Comparison of ENCODE assay signal across 8 cellular contexts in the genomic region with DNA sequence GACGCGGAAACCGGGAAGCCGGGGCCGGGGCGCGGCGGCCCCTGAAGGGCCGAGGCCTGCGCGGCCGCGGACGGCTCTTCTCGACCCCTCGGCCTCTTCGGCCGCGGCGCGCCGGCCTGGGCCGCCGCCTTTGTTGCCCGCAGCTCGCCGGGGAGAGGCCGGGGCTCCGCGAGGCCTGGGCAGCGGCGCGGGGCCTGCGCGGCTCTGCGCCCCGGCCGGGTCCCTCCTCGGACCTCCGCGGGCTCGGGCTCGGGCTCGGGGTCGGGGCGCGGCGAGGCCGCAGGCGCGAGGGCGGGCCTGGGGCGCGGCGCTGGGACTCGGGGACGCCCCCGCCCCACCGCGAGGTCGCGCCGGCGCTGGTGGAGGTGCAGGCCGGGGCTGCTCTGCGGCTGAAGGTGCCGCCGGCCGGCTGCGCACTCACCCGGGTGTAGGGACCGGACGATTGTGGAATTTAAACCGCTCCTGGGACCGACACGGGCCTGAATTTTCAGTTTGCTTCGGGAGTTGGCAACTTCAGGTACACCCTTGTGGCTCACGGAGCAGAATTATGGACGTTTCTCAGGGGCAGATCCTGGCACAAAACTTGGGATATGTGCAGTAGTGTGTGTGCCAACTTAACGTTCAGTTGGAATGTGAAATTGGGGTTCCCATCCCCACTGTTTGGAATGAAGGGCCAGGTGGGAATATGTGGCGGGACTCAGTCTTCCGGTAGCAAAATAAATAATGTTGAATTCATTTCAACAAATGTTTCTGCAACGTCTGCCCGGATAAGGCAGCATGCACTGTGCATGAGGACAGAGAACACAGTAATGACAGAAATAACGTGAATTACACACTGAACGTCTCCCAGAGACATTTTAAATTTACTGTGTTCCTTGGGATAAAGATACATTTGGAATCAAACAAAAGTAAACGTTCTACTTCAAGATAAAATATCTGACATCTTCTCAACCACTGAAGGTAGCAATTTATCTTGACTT. TPM values are rescaled to one million over a fixed set of nuclear protein-coding genes. Genes with fewer than 3 reads are reported as not detected.
DNase-seq lines count a peak whose midpoint lies in the region; ATAC-seq and TF ChIP-seq lines count a peak whose summit lies in the region.

No MANE protein-coding gene starts in this region.

- no peak for TF ChIP-seq POLR2A in spleen (IDR thresholded peaks at IDR 0.05)

- in situ Hi-C loops in GM13976 (cut with MboI; ENCODE audit: low sequenced_read_pairs, unreplicated experiment): no loop called here
- in situ Hi-C loops in brain microvascular endothelial cell (cut with HindIII; ENCODE audit: low pct_ligation_motif_present, low sequenced_read_pairs): no loop called here

- DNase-seq in AG10803 (ENCODE audit: low read depth) (peak; percentile 42), GM13976 (ENCODE audit: low spot score) (peak; percentile 80), NCI-H146 treated with DMSO at 0.1 percent for 48 hours (lab: John Stamatoyannopoulos, UW; ENCODE audit: unreplicated experiment) (peak; percentile 33), brain microvascular endothelial cell (no peak), spleen (no peak), kidney glomerular epithelial cell (lab: John Stamatoyannopoulos, UW) (no peak)

- H3K36me3 ChIP-seq in brain microvascular endothelial cell (replicated peaks): no peaks in the 10 kb centered on the region
- H3K36me3 ChIP-seq in iPS-20b (ENCODE audit: insufficient read depth, low read depth, low read length): no peaks in the 10 kb centered on the region
- no peaks in the 10 kb centered on the region for H3K36me3 ChIP-seq in spleen

- intact Hi-C loops in spleen (cut with DNase I; ENCODE audit: low total_unique reads): loop anchor here (10.0 kb wide), 1 partner anchor 85 kb away; a partner anchor contains a TSS

- H3K27ac ChIP-seq in brain microvascular endothelial cell (peak overlapping the region; percentile 60), iPS-20b (ENCODE audit: low read length) (no peak overlapping the region), spleen (peak overlapping the region in 7 of 8 donors; percentile 61 to 86 (median 79))

- peak overlapping the region; percentile 88 for H3K9ac ChIP-seq in iPS-20b (ENCODE audit: low read depth, low read length)

- H3K9me3 ChIP-seq in iPS-20b (ENCODE audit: insufficient read depth, low read depth, low read length) (no peaks in the 10 kb centered on the region), spleen (no peaks in the 10 kb centered on the region)

- H3K4me1 ChIP-seq in iPS-20b (ENCODE audit: insufficient read depth, low read length): peaks cover 3% of the 10 kb centered on the region; the same call in 1 of the 2 replicates
- peaks cover 4 to 45% (median 25%) of the 10 kb centered on the region in 6 donors for H3K4me1 ChIP-seq in spleen

- peak overlapping the region; percentile 71 for H3K4me3 ChIP-seq in AG10803 (ENCODE audit: low read length)
- H3K4me3 ChIP-seq in brain microvascular endothelial cell (ENCODE audit: low read depth, low read length): peak overlapping the region; percentile 70
- H3K4me3 ChIP-seq in iPS-20b (ENCODE audit: low read length): peak overlapping the region; percentile 98
- peak overlapping the region; percentile 50 to 90 (median 60) for H3K4me3 ChIP-seq in spleen

- WGBS in spleen, 5 donors: 1 to 4% (median 2%) methylated on average over 18 to 87 of the region's 87 CpGs

- ATAC-seq in HG02678 (IDR thresholded peaks at IDR 0.05; ENCODE audit: unreplicated experiment): peak; percentile 52

- H3K27me3 ChIP-seq in brain microvascular endothelial cell (replicated peaks) (no peaks in the 10 kb centered on the region), iPS-20b (ENCODE audit: insufficient read depth, low read length) (peaks cover 8% of the 10 kb centered on the region; the same call in 1 of the 2 replicates), spleen (replicated peaks in 1 of 7) (peaks cover 0 to 29% (median 0%) of the 10 kb centered on the region in 7 donors)

- TF ChIP-seq CTCF in AG10803 (conservative IDR thresholded peaks at IDR 0.05; ENCODE audit: low read length) (no peak), GM13976 (IDR thresholded peaks at IDR 0.05; ENCODE audit: borderline replicate concordance, control extremely low read depth, extremely low read depth, insufficient read depth, missing control alignments) (no peak), brain microvascular endothelial cell (IDR thresholded peaks at IDR 0.05; ENCODE audit: low read depth, low read length, missing control alignments) (no peak), spleen (IDR thresholded peaks at IDR 0.05 in 8 of 11, conservative IDR thresholded peaks at IDR 0.05 in 3 of 11) (no peak)

RNA-seq across cellular contexts. Expression of a gene that starts 0.8 kb away (rescaled TPM):
- 10 to 100 TPM in 2 of 7 donors, 1 to 10 TPM in 5; 6.6 to 11.5 (median 8.6) TPM for total RNA-seq in spleen
- 1 to 10 TPM; 1.3 to 2.1 (median 1.6) TPM for polyA plus RNA-seq in spleen

Comparison
In these comparisons a context has a peak if more than half of its experiments do, and no peak if none do; other contexts are left out.
1. DNase-seq: peak in AG10803 (single experiment), GM13976 (single experiment) and NCI-H146 treated with DMSO at 0.1 percent for 48 hours (single experiment); none in brain microvascular endothelial cell (single experiment), spleen (single experiment) and kidney glomerular epithelial cell (single experiment).
2. Peak in every context shown above with its lines, with median percentiles within 50 percentile points of each other: H3K4me3 ChIP-seq.